Comparison of ENCODE assay signal across 17 cellular contexts in the genomic region with DNA sequence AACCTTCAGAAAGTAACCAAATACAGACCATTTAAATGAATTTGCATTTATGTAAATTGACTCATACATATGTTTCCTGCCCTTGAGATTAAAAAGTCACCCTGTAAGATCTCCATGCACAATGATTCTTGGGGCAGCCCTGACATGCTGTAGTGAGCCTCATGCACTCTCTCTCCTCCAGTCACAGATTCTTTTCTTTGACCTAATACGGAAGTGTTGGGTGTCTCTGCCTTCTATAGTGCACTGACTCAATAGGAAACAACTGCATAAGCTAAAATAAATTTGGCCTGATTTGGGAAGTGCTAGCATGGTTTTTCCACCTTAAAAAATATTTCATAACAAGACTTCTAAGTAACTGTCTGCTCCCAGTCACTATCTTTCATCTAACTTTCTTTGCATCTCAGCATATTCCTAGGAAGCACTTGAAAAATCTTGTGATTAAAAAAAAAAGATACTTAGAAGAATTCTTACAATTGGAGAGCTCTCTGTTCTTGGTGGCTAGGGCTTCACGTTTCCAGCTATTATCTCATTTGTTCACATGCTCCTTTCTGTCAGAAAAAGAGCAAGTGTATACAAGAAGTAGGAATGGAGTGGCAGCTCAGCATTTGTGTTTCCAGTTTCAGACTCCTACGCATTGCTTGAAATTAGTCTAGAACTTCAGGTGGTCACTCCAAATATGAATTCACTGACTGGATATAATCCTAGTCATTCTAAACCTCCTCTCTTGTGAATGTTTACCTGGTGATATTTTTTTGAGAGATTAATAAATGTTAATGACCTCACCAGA.
A peak's percentile ranks its signal among the peaks of the same experiment; 100 is the strongest.
DNase-seq lines count a peak whose midpoint lies in the region; ATAC-seq, FAIRE-seq and TF ChIP-seq lines count a peak whose summit lies in the region.
"Had no signal": no experiment of that assay in that cellular context is flagged by ENCODE, and none has a peak within 500 bp of the region (broad histone marks: within the 10 kb centered on the region; RNA-seq: fewer than 3 reads in every experiment).

No MANE protein-coding gene starts in this region.

- H3K36me3 ChIP-seq in tibial artery: no peaks in the 10 kb centered on the region
- H3K36me3 ChIP-seq: esophagus squamous epithelium, upper lobe of left lung had no signal

- ATAC-seq in GM19372 (IDR thresholded peaks at IDR 0.05; ENCODE audit: low read depth, unreplicated experiment) (peak; percentile 59), HG02759 (IDR thresholded peaks at IDR 0.05; ENCODE audit: unreplicated experiment) (peak; percentile 67), HG03521 (IDR thresholded peaks at IDR 0.05; ENCODE audit: unreplicated experiment) (peak; percentile 58), HG03097 (IDR thresholded peaks at IDR 0.05; ENCODE audit: low FRiP score, unreplicated experiment) (no peak)

- H3K27ac ChIP-seq in tibial artery (peak overlapping the region; percentile 28 to 48), substantia nigra (ENCODE audit: low read depth, low read length, poor library complexity, severe bottlenecking) (no peak overlapping the region)
- H3K27ac ChIP-seq: esophagus squamous epithelium, upper lobe of left lung had no signal

- H3K27me3 ChIP-seq in tibial artery: no peaks in the 10 kb centered on the region
- H3K27me3 ChIP-seq: esophagus squamous epithelium, upper lobe of left lung had no signal

- intact Hi-C loops in tibial artery (cut with DNase I; ENCODE audit: low total_unique reads): no loop called here

- H3K4me3 ChIP-seq in tibial artery: no peak overlapping the region
- H3K4me3 ChIP-seq: esophagus squamous epithelium, upper lobe of left lung had no signal

- no peaks in the 10 kb centered on the region for H3K9me3 ChIP-seq in tibial artery
- H3K9me3 ChIP-seq: esophagus squamous epithelium, upper lobe of left lung had no signal

- peaks cover 0 to 37% (median 3%) of the 10 kb centered on the region in 4 donors for H3K4me1 ChIP-seq in tibial artery
- H3K4me1 ChIP-seq: esophagus squamous epithelium, upper lobe of left lung had no signal

- TF ChIP-seq CTCF in tibial artery (IDR thresholded peaks at IDR 0.05) (no peak), D721Med (IDR thresholded peaks at IDR 0.05; ENCODE audit: insufficient read depth, missing control alignments) (no peak)

- no peak for FAIRE-seq in D721Med (lab: Jason Lieb, UNC)

- DNase-seq in tibial artery (no peak), D721Med (ENCODE audit: insufficient read length, low spot score) (no peak), middle frontal gyrus (ENCODE audit: extremely low spot score, low spot score) (no peak), substantia nigra (lab: John Stamatoyannopoulos, UW) (no peak)
- DNase-seq: activated CD8-positive, alpha-beta memory T cell treated with anti-CD3 and anti-CD28 coated beads for 24 hours; activated naive CD4-positive, alpha-beta T cell treated with anti-CD3 and anti-CD28 coated beads, Interleukin-2, amount 10 ng/mL, durations not matched to agents 7 days and 5 days; CD8-positive, alpha-beta memory T cell; esophagus squamous epithelium; NCI-H2081 treated with DMSO at 0.1 percent for 48 hours; NK-92 treated with Interleukin-12 subunit alpha and Interleukin-12 subunit beta, amount 100 ng/mL, for 24 hours; nucleus accumbens; stimulated activated CD4-positive, alpha-beta T cell treated with anti-CD3 and anti-CD28 coated beads, Interleukin-12 subunit alpha, Interleukin-12 subunit beta, amount 100 ng/mL, for 4 hours; upper lobe of left lung had no signal
